In genomic region chr4:165118256-165118909, GRCh38 we compare ENCODE assay signal across 12 cellular contexts. TPM values are rescaled to one million over a fixed set of nuclear protein-coding genes. Genes with fewer than 3 reads are reported as not detected.
DNase-seq lines count a peak whose midpoint lies in the region; ATAC-seq and TF ChIP-seq lines count a peak whose summit lies in the region.
"Had no signal": no experiment of that assay in that cellular context is flagged by ENCODE, and none has a peak within 500 bp of the region (broad histone marks: within the 10 kb centered on the region; RNA-seq: fewer than 3 reads in every experiment).

No MANE protein-coding gene starts in this region.

- TF ChIP-seq EP300 in gastroesophageal sphincter (IDR thresholded peaks at IDR 0.05): no peak

- TF ChIP-seq CTCF in gastroesophageal sphincter (IDR thresholded peaks at IDR 0.05) (no peak), psoas muscle (IDR thresholded peaks at IDR 0.05) (no peak), omental fat pad (IDR thresholded peaks at IDR 0.05) (no peak)

- DNase-seq in GDM1 (lab: John Stamatoyannopoulos, UW) (no peak), psoas muscle (no peak), omental fat pad (ENCODE audit: low spot score) (no peak)
- DNase-seq: activated T-cell treated with anti-CD3 and anti-CD28 coated beads, Interleukin-2, amount 50 U/mL, for 72 hours; HCEC 1CT had no signal

- H3K36me3 ChIP-seq in gastroesophageal sphincter (no peaks in the 10 kb centered on the region), psoas muscle (ENCODE audit: insufficient read depth in 1 of 2, low read depth in 1 of 2) (no peaks in the 10 kb centered on the region)
- H3K36me3 ChIP-seq: esophagus muscularis mucosa had no signal

- WGBS in gastroesophageal sphincter (ENCODE audit: low coverage in 1 of 2), 2 donors: 59 to 82% methylated on average over 3 to 4 of the region's 4 CpGs
- WGBS in psoas muscle, 3 donors: 50 to 57% (median 53%) methylated on average over 4 of the region's 4 CpGs

- H3K27ac ChIP-seq in gastroesophageal sphincter: no peak overlapping the region
- H3K27ac ChIP-seq in psoas muscle: no peak overlapping the region
- H3K27ac ChIP-seq: esophagus muscularis mucosa, VCaP had no signal

- H3K9me3 ChIP-seq in gastroesophageal sphincter (no peaks in the 10 kb centered on the region), psoas muscle (peaks cover 4% of the 10 kb centered on the region)
- H3K9me3 ChIP-seq: esophagus muscularis mucosa had no signal

- H3K4me1 ChIP-seq in gastroesophageal sphincter (peaks cover 0 to 5% (median 0%) of the 10 kb centered on the region in 3 donors), psoas muscle (peaks cover 2% of the 10 kb centered on the region)

- ATAC-seq in GM18502 (IDR thresholded peaks at IDR 0.05; ENCODE audit: poor library complexity, unreplicated experiment) (peak; percentile 91), GM19463 (IDR thresholded peaks at IDR 0.05; ENCODE audit: unreplicated experiment) (peak; percentile 84), HG02840 (IDR thresholded peaks at IDR 0.05; ENCODE audit: low FRiP score, unreplicated experiment) (peak; percentile 77), HG03442 (IDR thresholded peaks at IDR 0.05; ENCODE audit: unreplicated experiment) (peak; percentile 87), gastroesophageal sphincter (no peak), psoas muscle (no peak), omental fat pad (ENCODE audit: low FRiP score) (no peak)
- ATAC-seq: activated T-cell treated with anti-CD3 and anti-CD28 coated beads, Interleukin-2, amount 50 U/mL, for 72 hours had no signal

- H3K27me3 ChIP-seq in gastroesophageal sphincter (no peaks in the 10 kb centered on the region), psoas muscle (ENCODE audit: insufficient read depth in 3 of 3, low read length in 2 of 3) (no peaks in the 10 kb centered on the region)
- H3K27me3 ChIP-seq: esophagus muscularis mucosa had no signal

- TF ChIP-seq POLR2A in gastroesophageal sphincter (IDR thresholded peaks at IDR 0.05): no peak

- H3K4me3 ChIP-seq in gastroesophageal sphincter (no peak overlapping the region), psoas muscle (no peak overlapping the region)
- H3K4me3 ChIP-seq: esophagus muscularis mucosa had no signal

- intact Hi-C loops in psoas muscle (cut with DNase I): no loop called here

RNA-seq across cellular contexts. Expression of gene TMEM192, which starts 5.7 kb away (rescaled TPM):
- total RNA-seq in gastroesophageal sphincter: 10 to 100 TPM; 11.2 to 18.7 (median 15.6) TPM
- total RNA-seq in psoas muscle: 10 to 100 TPM; 13.5 to 16.3 (median 15.3) TPM
- 10 to 100 TPM in 1 of 3 donors, 1 to 10 TPM in 2; 4.4 to 16.0 (median 6.7) TPM for polyA plus RNA-seq in psoas muscle
- total RNA-seq in omental fat pad: 10 to 100 TPM; 14.8 to 22.8 (median 15.7) TPM

Comparison
In these comparisons a context has a peak if more than half of its experiments do, and no peak if none do; other contexts are left out.
1. ATAC-seq: peak in GM18502 (single experiment), GM19463 (single experiment), HG02840 (single experiment) and HG03442 (single experiment); none in gastroesophageal sphincter (single experiment), psoas muscle (0 of 4) and omental fat pad (single experiment).